ENCODE assay signal across 1 cellular context in genomic region chr16:24007934-24008333, GRCh38.
TF ChIP-seq lines count a peak whose summit lies in the region.

No MANE protein-coding gene starts in this region.

TF ChIP-seq in HepG2, 621 proteins besides CTCF, POLR2A, EP300 and RAD21:
- no peak for TF ChIP-seq HOXD1 (CRISPR knock-in tag; IDR thresholded peaks at IDR 0.05)
- TF ChIP-seq BRF2 (CRISPR knock-in tag; IDR thresholded peaks at IDR 0.05) = no peak
- no peak for TF ChIP-seq MBD4 (IDR thresholded peaks at IDR 0.05; ENCODE audit: borderline replicate concordance, low read length)
- TF ChIP-seq THAP7 (CRISPR knock-in tag; IDR thresholded peaks at IDR 0.05) = no peak
- TF ChIP-seq TEAD3 (CRISPR knock-in tag; optimal IDR thresholded peaks at IDR 0.05; ENCODE audit: borderline replicate concordance) = no peak
- no peak for TF ChIP-seq TCF7L2 (IDR thresholded peaks at IDR 0.05; ENCODE audit: low read depth, low read length)
- no peak for TF ChIP-seq FOXO1 (CRISPR knock-in tag; IDR thresholded peaks at IDR 0.05)
- no peak for TF ChIP-seq NCOR1 (IDR thresholded peaks at IDR 0.05; ENCODE audit: borderline replicate concordance, low read length)
- no peak for TF ChIP-seq ZNF354B (CRISPR knock-in tag; IDR thresholded peaks at IDR 0.05)
- TF ChIP-seq HMGXB4 (CRISPR knock-in tag; IDR thresholded peaks at IDR 0.05; ENCODE audit: borderline replicate concordance in 1 of 2, low read depth in 1 of 2) = no peak
- no peak for TF ChIP-seq ZNF558 (CRISPR knock-in tag; IDR thresholded peaks at IDR 0.05; ENCODE audit: borderline replicate concordance)
- no peak for TF ChIP-seq AFF4 (CRISPR knock-in tag; IDR thresholded peaks at IDR 0.05)
- TF ChIP-seq ERF (CRISPR knock-in tag; IDR thresholded peaks at IDR 0.05) = no peak
- no peak for TF ChIP-seq MAZ (IDR thresholded peaks at IDR 0.05; ENCODE audit: borderline replicate concordance, low read depth, low read length)
- no peak for TF ChIP-seq MAZ (CRISPR knock-in tag; IDR thresholded peaks at IDR 0.05; ENCODE audit: low read depth)
- no peak for TF ChIP-seq REST (IDR thresholded peaks at IDR 0.05; ENCODE audit: borderline replicate concordance in 1 of 2, low read depth in 1 of 2, low read length in 2 of 2)
